In genomic region chr5:64209353-64209752, GRCh38 we compare ENCODE assay signal across 7 cellular contexts. TPM values are rescaled to one million over a fixed set of nuclear protein-coding genes. Genes with fewer than 3 reads are reported as not detected.
"Had no signal": no experiment of that assay in that cellular context is flagged by ENCODE, and none has a peak within 500 bp of the region (broad histone marks: within the 10 kb centered on the region; RNA-seq: fewer than 3 reads in every experiment).

No MANE protein-coding gene starts in this region.

- DNase-seq: IMR-90, KBM-7 had no signal

- H3K4me3 ChIP-seq: K562 had no signal

- ATAC-seq: K562 had no signal

- FAIRE-seq: HTR-8/SVneo, K562 had no signal

- H3K27ac ChIP-seq: HL-60 had no signal

RNA-seq across cellular contexts. Expression of gene RNF180, which starts 43.7 kb away (rescaled TPM):
- total RNA-seq: HT-29 had no signal
- polyA plus RNA-seq: IgD-negative memory B cell, K562 had no signal
